Comparison of ENCODE assay signal across 17 cellular contexts in the genomic region with DNA sequence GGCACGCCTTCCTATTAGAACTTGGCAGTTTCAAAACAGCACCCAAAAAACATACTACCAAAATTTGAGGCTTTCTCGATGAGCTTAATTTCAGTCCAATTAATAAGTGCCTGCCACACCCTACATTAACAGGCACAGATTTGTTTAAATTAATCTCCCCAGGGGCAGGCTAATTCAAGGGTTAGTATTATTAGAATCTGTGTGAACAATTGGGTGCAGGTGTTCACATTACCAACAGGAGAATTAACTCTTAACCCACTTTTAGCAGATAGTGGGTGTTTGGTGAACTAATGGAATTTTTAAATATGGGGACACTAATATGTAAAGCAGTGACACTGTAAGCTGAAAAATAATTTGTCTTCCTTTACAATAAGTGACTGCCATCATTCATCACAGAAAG. TPM values are rescaled to one million over a fixed set of nuclear protein-coding genes. Genes with fewer than 3 reads are reported as not detected.
A peak's percentile ranks its signal among the peaks of the same experiment; 100 is the strongest.
DNase-seq lines count a peak whose midpoint lies in the region; ATAC-seq and TF ChIP-seq lines count a peak whose summit lies in the region.
"Had no signal": no experiment of that assay in that cellular context is flagged by ENCODE, and none has a peak within 500 bp of the region (broad histone marks: within the 10 kb centered on the region; RNA-seq: fewer than 3 reads in every experiment).

No MANE protein-coding gene starts in this region.

- in situ Hi-C loops in gastrocnemius medialis (cut with MboI; ENCODE audit: low sequenced_read_pairs in 4 of 4), result loop anchor here in 1 of 4 donors (10.0 kb wide), 1 partner anchor 54 kb away; no protein-coding TSS in a partner anchor

- H3K4me3 Mint-ChIP-seq in activated naive CD4-positive, alpha-beta T cell treated with anti-CD3 and anti-CD28 coated beads, Interleukin-2, amount 50 U/mL, for 24 hours, result peak overlapping the region; percentile 7
- peak overlapping the region; percentile 3 for H3K4me3 Mint-ChIP-seq in T-helper 17 cell
- peak overlapping the region; percentile 60 for H3K4me3 Mint-ChIP-seq in stimulated activated memory B cell treated with anti-CD40 and anti-IgM and Interleukin-4, amounts not matched to agents 10 μg/mL and 1 μg/mL and 100 μg/mL, for 72 hours
- H3K4me3 Mint-ChIP-seq: nephron progenitor cell had no signal

- H2AFZ ChIP-seq in KMS-11 (ENCODE audit: low read depth), result no peak overlapping the region

- H3K4me2 ChIP-seq in KMS-11, result peak overlapping the region; percentile 93; the same call in 1 of the 2 replicates

- peak overlapping the region; percentile 36 for H3K27ac Mint-ChIP-seq in activated naive CD4-positive, alpha-beta T cell treated with anti-CD3 and anti-CD28 coated beads, Interleukin-2, amount 50 U/mL, for 24 hours
- no peak overlapping the region for H3K27ac Mint-ChIP-seq in activated naive CD4-positive, alpha-beta T cell treated with anti-CD3 and anti-CD28 coated beads, Interleukin-2, amount 50 U/mL, for 72 hours
- H3K27ac Mint-ChIP-seq in T-helper 17 cell, result peak overlapping the region; percentile 79
- H3K27ac Mint-ChIP-seq in stimulated activated memory B cell treated with anti-CD40 and anti-IgM and Interleukin-4, amounts not matched to agents 10 μg/mL and 1 μg/mL and 100 μg/mL, for 72 hours, result peak overlapping the region; percentile 65
- H3K27ac Mint-ChIP-seq: nephron progenitor cell had no signal

- H3K4me3 ChIP-seq in KMS-11 (IDR thresholded peaks at IDR 0.05; ENCODE audit: insufficient read depth, low read depth, low read length) (no peak overlapping the region), gastrocnemius medialis (no peak overlapping the region)
- H3K4me3 ChIP-seq: stomach had no signal

- H3K9ac ChIP-seq in KMS-11, result no peak overlapping the region

- H3K9me3 Mint-ChIP-seq in activated naive CD4-positive, alpha-beta T cell treated with anti-CD3 and anti-CD28 coated beads, Interleukin-2, amount 50 U/mL, for 24 hours, result no peaks in the 10 kb centered on the region
- no peaks in the 10 kb centered on the region for H3K9me3 Mint-ChIP-seq in activated naive CD4-positive, alpha-beta T cell treated with anti-CD3 and anti-CD28 coated beads, Interleukin-2, amount 50 U/mL, for 72 hours
- H3K9me3 Mint-ChIP-seq in stimulated activated memory B cell treated with anti-CD40 and anti-IgM and Interleukin-4, amounts not matched to agents 10 μg/mL and 1 μg/mL and 100 μg/mL, for 72 hours, result no peaks in the 10 kb centered on the region
- H3K9me3 Mint-ChIP-seq: nephron progenitor cell had no signal

- TF ChIP-seq CTCF in KMS-11 (conservative IDR thresholded peaks at IDR 0.05; ENCODE audit: low read depth, low read length) (no peak), gastrocnemius medialis (IDR thresholded peaks at IDR 0.05 in 4 of 5, conservative IDR thresholded peaks at IDR 0.05 in 1 of 5) (no peak)

- no peak for ATAC-seq in activated naive CD4-positive, alpha-beta T cell treated with anti-CD3 and anti-CD28 coated beads, Interleukin-2, amount 50 U/mL, for 72 hours
- ATAC-seq in T-helper 17 cell (no peak), gastrocnemius medialis (no peak), HG03097 (IDR thresholded peaks at IDR 0.05; ENCODE audit: low FRiP score, unreplicated experiment) (no peak), HG02885 (IDR thresholded peaks at IDR 0.05; ENCODE audit: poor library complexity, unreplicated experiment) (no peak)
- no peak for ATAC-seq in stimulated activated memory B cell treated with anti-CD40 and anti-IgM and Interleukin-4, amounts not matched to agents 10 μg/mL and 1 μg/mL and 100 μg/mL, for 72 hours
- ATAC-seq: Right ventricle myocardium inferior had no signal

- no peaks in the 10 kb centered on the region for H3K9me3 ChIP-seq in T-helper 17 cell (ENCODE audit: control insufficient read depth, low read length, poor library complexity, severe bottlenecking)
- no peaks in the 10 kb centered on the region for H3K9me3 ChIP-seq in gastrocnemius medialis
- H3K9me3 ChIP-seq: stomach had no signal

- H3K27ac ChIP-seq in KMS-11 (no peak overlapping the region), gastrocnemius medialis (no peak overlapping the region)
- H3K27ac ChIP-seq: stomach had no signal

- no peaks in the 10 kb centered on the region for H3K27me3 ChIP-seq in KMS-11 (ENCODE audit: insufficient read depth, low read depth)
- H3K27me3 ChIP-seq in gastrocnemius medialis, result no peaks in the 10 kb centered on the region
- H3K27me3 ChIP-seq: stomach had no signal

- peaks cover 87% of the 10 kb centered on the region for H3K4me1 ChIP-seq in KMS-11 (ENCODE audit: low read depth, poor library complexity, severe bottlenecking)
- H3K4me1 ChIP-seq in gastrocnemius medialis, result peaks cover 13 to 17% of the 10 kb centered on the region in 2 donors

- peaks cover 77% of the 10 kb centered on the region for H3K79me2 ChIP-seq in KMS-11 (ENCODE audit: insufficient read depth, low read depth)

- DNase-seq in activated naive CD4-positive, alpha-beta T cell treated with anti-CD3 and anti-CD28 coated beads, Interleukin-2, amount 50 U/mL, for 72 hours (ENCODE audit: low spot score in 2 of 2), result no peak
- DNase-seq in T-helper 17 cell (no peak), gastrocnemius medialis (no peak)
- DNase-seq: activated naive CD4-positive, alpha-beta T cell; dermis blood vessel endothelial cell; head of caudate nucleus; NCI-H2107; NCI-H774; nephron progenitor cell; stimulated activated CD4-positive, alpha-beta T cell treated with anti-CD3 and anti-CD28 coated beads, Interleukin-12 subunit alpha, Interleukin-12 subunit beta, amount 100 ng/mL, for 4 hours; stomach had no signal

- no peak for TF ChIP-seq POLR2A in gastrocnemius medialis (IDR thresholded peaks at IDR 0.05)

- H3K4me1 Mint-ChIP-seq in activated naive CD4-positive, alpha-beta T cell treated with anti-CD3 and anti-CD28 coated beads, Interleukin-2, amount 50 U/mL, for 24 hours, result peaks cover 61% of the 10 kb centered on the region
- H3K4me1 Mint-ChIP-seq in T-helper 17 cell, result peaks cover 50% of the 10 kb centered on the region
- peaks cover 67% of the 10 kb centered on the region for H3K4me1 Mint-ChIP-seq in stimulated activated memory B cell treated with anti-CD40 and anti-IgM and Interleukin-4, amounts not matched to agents 10 μg/mL and 1 μg/mL and 100 μg/mL, for 72 hours

- peaks cover 25% of the 10 kb centered on the region for H4K20me1 ChIP-seq in KMS-11 (ENCODE audit: insufficient read depth)

- intact Hi-C loops in gastrocnemius medialis (cut with DNase I; ENCODE audit: low total_unique reads), result no loop called here

- no peaks in the 10 kb centered on the region for H3K36me3 Mint-ChIP-seq in activated naive CD4-positive, alpha-beta T cell treated with anti-CD3 and anti-CD28 coated beads, Interleukin-2, amount 50 U/mL, for 24 hours
- H3K36me3 Mint-ChIP-seq in activated naive CD4-positive, alpha-beta T cell treated with anti-CD3 and anti-CD28 coated beads, Interleukin-2, amount 50 U/mL, for 72 hours, result peaks cover 5 to 32% of the 10 kb centered on the region in 2 donors
- peaks cover 2% of the 10 kb centered on the region for H3K36me3 Mint-ChIP-seq in T-helper 17 cell (ENCODE audit: low read depth)
- peaks cover 11% of the 10 kb centered on the region for H3K36me3 Mint-ChIP-seq in stimulated activated memory B cell treated with anti-CD40 and anti-IgM and Interleukin-4, amounts not matched to agents 10 μg/mL and 1 μg/mL and 100 μg/mL, for 72 hours

- H3K36me3 ChIP-seq in KMS-11 (ENCODE audit: insufficient read depth) (no peaks in the 10 kb centered on the region; the same call in 1 of the 2 replicates), gastrocnemius medialis (no peaks in the 10 kb centered on the region)
- H3K36me3 ChIP-seq: stomach had no signal

- H3K27me3 Mint-ChIP-seq in activated naive CD4-positive, alpha-beta T cell treated with anti-CD3 and anti-CD28 coated beads, Interleukin-2, amount 50 U/mL, for 24 hours, result no peaks in the 10 kb centered on the region
- no peaks in the 10 kb centered on the region for H3K27me3 Mint-ChIP-seq in T-helper 17 cell
- no peaks in the 10 kb centered on the region for H3K27me3 Mint-ChIP-seq in stimulated activated memory B cell treated with anti-CD40 and anti-IgM and Interleukin-4, amounts not matched to agents 10 μg/mL and 1 μg/mL and 100 μg/mL, for 72 hours

RNA-seq across cellular contexts. Expression of a gene that starts 4.1 kb away (rescaled TPM):
- 100 to 1,000 TPM in 1 of 2 donors, 10 to 100 TPM in 1; 91.6 to 151 TPM for total RNA-seq in activated naive CD4-positive, alpha-beta T cell treated with anti-CD3 and anti-CD28 coated beads, Interleukin-2, amount 50 U/mL, for 72 hours
- total RNA-seq in T-helper 17 cell, result 100 to 1,000 TPM; 108 TPM
- 10 to 100 TPM; 12.7 to 21.7 (median 19.3) TPM for total RNA-seq in gastrocnemius medialis

RNA-seq across cellular contexts. Expression of a gene that starts 48.9 kb away (rescaled TPM):
- total RNA-seq in activated naive CD4-positive, alpha-beta T cell treated with anti-CD3 and anti-CD28 coated beads, Interleukin-2, amount 50 U/mL, for 72 hours, result 10 to 100 TPM; 13.2 to 23.7 TPM
- total RNA-seq in T-helper 17 cell (10 to 100 TPM; 27.2 to 28.4 TPM), gastrocnemius medialis (10 to 100 TPM in 1 of 4 donors, 1 to 10 TPM in 3; 2.9 to 15.6 (median 5.6) TPM)

Comparison
In these comparisons a context has a peak if more than half of its experiments do, and no peak if none do; other contexts are left out.
1. H3K27ac Mint-ChIP-seq: peak in activated naive CD4-positive, alpha-beta T cell treated with anti-CD3 and anti-CD28 coated beads, Interleukin-2, amount 50 U/mL, for 24 hours (single experiment), T-helper 17 cell (single experiment) and stimulated activated memory B cell treated with anti-CD40 and anti-IgM and Interleukin-4, amounts not matched to agents 10 μg/mL and 1 μg/mL and 100 μg/mL, for 72 hours (single experiment); none in activated naive CD4-positive, alpha-beta T cell treated with anti-CD3 and anti-CD28 coated beads, Interleukin-2, amount 50 U/mL, for 72 hours (0 of 2).
2. H3K4me3 Mint-ChIP-seq: peak in every context shown above with its lines; median percentile 60 in stimulated activated memory B cell treated with anti-CD40 and anti-IgM and Interleukin-4, amounts not matched to agents 10 μg/mL and 1 μg/mL and 100 μg/mL, for 72 hours; 7 in activated naive CD4-positive, alpha-beta T cell treated with anti-CD3 and anti-CD28 coated beads, Interleukin-2, amount 50 U/mL, for 24 hours; 3 in T-helper 17 cell.
3. RNA of a gene that starts 4.1 kb away (total RNA-seq): 91.6 to 151 TPM in activated naive CD4-positive, alpha-beta T cell treated with anti-CD3 and anti-CD28 coated beads, Interleukin-2, amount 50 U/mL, for 72 hours and 108 TPM in T-helper 17 cell; 12.7 to 21.7 TPM in gastrocnemius medialis; every median in the first group is over 4 times any median in the second.